ENCODE assay signal across 28 cellular contexts in the genomic region with DNA sequence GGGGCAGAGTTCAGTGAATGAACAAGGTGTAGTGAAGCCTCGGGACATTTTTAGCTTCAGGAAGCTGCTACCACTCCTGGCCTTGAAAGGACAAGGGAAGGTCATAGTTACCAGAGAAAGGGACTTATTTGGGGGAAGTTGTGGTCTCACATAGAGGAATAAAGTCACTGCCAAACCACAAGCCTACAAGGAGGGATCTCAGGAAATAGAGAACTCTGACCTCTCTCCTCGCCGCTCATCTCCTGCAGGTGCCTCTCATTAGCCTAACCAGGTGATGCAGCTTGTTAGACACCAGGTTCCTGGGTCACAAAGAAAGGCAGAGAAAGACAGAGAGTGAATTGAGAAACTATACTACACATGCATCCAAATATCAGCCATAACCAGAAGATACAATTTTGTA. TPM values are rescaled to one million over a fixed set of nuclear protein-coding genes. Genes with fewer than 3 reads are reported as not detected.
A peak's percentile ranks its signal among the peaks of the same experiment; 100 is the strongest.
DNase-seq lines count a peak whose midpoint lies in the region; ATAC-seq, FAIRE-seq and TF ChIP-seq lines count a peak whose summit lies in the region.
"Had no signal": no experiment of that assay in that cellular context is flagged by ENCODE, and none has a peak within 500 bp of the region (broad histone marks: within the 10 kb centered on the region; RNA-seq: fewer than 3 reads in every experiment).

No MANE protein-coding gene starts in this region.

- H3K4me3 ChIP-seq in K562, result no peak overlapping the region
- H3K4me3 ChIP-seq: adrenal gland, heart right ventricle, smooth muscle cell, testis, vagina had no signal

- no peaks in the 10 kb centered on the region for H3K9me3 ChIP-seq in K562 (replicated peaks; ENCODE audit: control insufficient read depth, insufficient read depth, low read depth, low read length)
- H3K9me3 ChIP-seq: adrenal gland, testis, vagina had no signal

- no peaks in the 10 kb centered on the region for H3K9me1 ChIP-seq in K562 (ENCODE audit: control insufficient read depth, insufficient read depth, low read length)

- H3K9ac ChIP-seq in K562 (ENCODE audit: insufficient read depth in 1 of 2, low read depth in 2 of 2, low read length in 2 of 2), result no peak overlapping the region

- no peak for TF ChIP-seq CTCF in K562 (IDR thresholded peaks at IDR 0.05 in 2 of 3, conservative IDR thresholded peaks at IDR 0.05 in 1 of 3; ENCODE audit: insufficient read depth in 2 of 3, low read depth in 1 of 3, low read length in 3 of 3)

- no peak for TF ChIP-seq EP300 in K562 (IDR thresholded peaks at IDR 0.05; ENCODE audit: low read length)

- no TSS peak for BruUV-seq in K562 (replicated peaks; lab: Mats Ljungman, UMichigan)

- no peak for FAIRE-seq in K562 (lab: Jason Lieb, UNC)
- FAIRE-seq: colon, GM12892 had no signal

- TF ChIP-seq RAD21 in K562 (CRISPR knock-in tag; conservative IDR thresholded peaks at IDR 0.05 in 1 of 2, IDR thresholded peaks at IDR 0.05 in 1 of 2), result no peak

- intact Hi-C loops in K562 (cut with micrococcal nuclease), result no loop called here

- TF ChIP-seq POLR2A in K562 (conservative IDR thresholded peaks at IDR 0.05), result no peak

- no peak for ATAC-seq in K562
- no peak for ATAC-seq in HG02973 (IDR thresholded peaks at IDR 0.05; ENCODE audit: unreplicated experiment)
- no peak for ATAC-seq in HG03521 (IDR thresholded peaks at IDR 0.05; ENCODE audit: unreplicated experiment)
- ATAC-seq in GM21576 (IDR thresholded peaks at IDR 0.05; ENCODE audit: unreplicated experiment), result no peak
- ATAC-seq: heart right ventricle; left ventricle myocardium superior; naive thymus-derived CD8-positive, alpha-beta T cell; stimulated activated effector memory CD8-positive, alpha-beta T cell treated with anti-CD3 and anti-CD28 coated beads, Interleukin-12 subunit alpha, Interleukin-12 subunit beta, amount 100 ng/mL, for 72 hours; WTC11 had no signal

- H2AFZ ChIP-seq in K562 (ENCODE audit: low read depth, low read length), result no peak overlapping the region

- in situ Hi-C loops in KBM-7 (cut with MboI; ENCODE audit: low pct_unique_long_range_greater_than_20kb, low sequenced_read_pairs) (no loop called here), K562 (cut with MboI) (no loop called here)

- DNase-seq in AML-193 (lab: John Stamatoyannopoulos, UW) (peak; percentile 63 to 85), KBM-7 (peak; percentile 69), NOMO-1 treated with dmso at 0.1 percent for 144 hours (lab: John Stamatoyannopoulos, UW; ENCODE audit: unreplicated experiment) (peak; percentile 55), K562 (ENCODE audit: extremely low read depth in 1 of 4, low spot score in 3 of 4) (no peak), occipital lobe (lab: John Stamatoyannopoulos, UW) (no peak)
- DNase-seq: activated CD4-positive, alpha-beta T cell treated with anti-CD3 and anti-CD28 coated beads, Interleukin-2, amount 50 U/mL, for 1 hour; activated naive CD4-positive, alpha-beta T cell treated with Interleukin-2 at 50 U/mL for 16 hours; adrenal gland; effector memory CD4-positive, alpha-beta T cell; erythroblast; H7; heart right ventricle; left ventricle myocardium superior; NCI-H1417; NCI-H524; stimulated activated CD4-positive, alpha-beta T cell treated with anti-CD3 and anti-CD28 coated beads, Interleukin-2, amount 100 ng/mL, for 48 hours; T1000; testis had no signal

- H3K79me2 ChIP-seq in K562 (ENCODE audit: control insufficient read depth, insufficient read depth, low read length), result no peaks in the 10 kb centered on the region

- CTCF ChIA-PET in K562 (lab: Yijun Ruan, JAX; ENCODE audit: low intra/inter-chr PET ratio), result no interaction called here

- no peaks in the 10 kb centered on the region for H4K20me1 ChIP-seq in K562 (replicated peaks; ENCODE audit: control insufficient read depth, insufficient read depth, low read length)

- no peaks in the 10 kb centered on the region for H3K36me3 ChIP-seq in K562 (ENCODE audit: control insufficient read depth, insufficient read depth, low read length)
- H3K36me3 ChIP-seq: adrenal gland, heart right ventricle, vagina had no signal

- POLR2A ChIA-PET in K562 (lab: Yijun Ruan, JAX), result no interaction called here

- H3K4me2 ChIP-seq in K562 (ENCODE audit: insufficient read depth, low read length), result no peak overlapping the region
- H3K4me2 ChIP-seq: smooth muscle cell had no signal

- H3K27ac ChIP-seq in K562 (ENCODE audit: extremely low read depth, low read depth, low read length), result no peak overlapping the region
- H3K27ac ChIP-seq: adrenal gland, heart right ventricle, testis, vagina had no signal

- H3K4me1 ChIP-seq in K562 (replicated peaks in 1 of 2; ENCODE audit: control insufficient read depth in 2 of 2, insufficient read depth in 2 of 2, low read length in 2 of 2), result no peaks in the 10 kb centered on the region; a peak in 1 of 5 replicates
- H3K4me1 ChIP-seq: testis, vagina had no signal

- 0% methylated on average over 3 of the region's 3 CpGs for WGBS in K562 (ENCODE audit: insufficient coverage, low coverage, missing lambda C conversion rate)

- peaks cover 19 to 36% of the 10 kb centered on the region in 2 experiments for H3K27me3 ChIP-seq in K562 (ENCODE audit: control insufficient read depth in 2 of 2, insufficient read depth in 2 of 2, low read length in 2 of 2)
- H3K27me3 ChIP-seq: vagina had no signal

TF ChIP-seq in K562, 482 proteins besides CTCF, POLR2A, EP300 and RAD21:
- TF ChIP-seq ZNF695 (CRISPR knock-in tag; IDR thresholded peaks at IDR 0.05) (no peak), ESRRA (IDR thresholded peaks at IDR 0.05; ENCODE audit: borderline replicate concordance, low read depth) (peak; percentile 23; the same call in 1 of the 2 replicates)

RNA-seq across cellular contexts. Expression of gene TOLLIP, which starts 14.3 kb away (rescaled TPM):
- 28.7 and 53.4 TPM in 2 replicates for total RNA-seq in K562 (2011; cell fraction: chromatin; rRNA removed; ENCODE audit: low replicate concordance)
- 24.0 and 26.7 TPM in 2 replicates for total RNA-seq in K562 (2011; cell fraction: nucleolus; rRNA removed)
- 23.5 and 24.4 TPM in 2 replicates for total RNA-seq in K562 (2011; cell fraction: nucleoplasm; rRNA removed)
- total RNA-seq in K562 (2014; rRNA removed) (16.0 and 23.0 TPM in 2 replicates), K562 (2014; rRNA removed; fragmentation: Illumina TruSeq; extraction: Trizol) (1.9 and 2.3 TPM in 2 replicates), K562 (2015; rRNA removed; fragmentation: Illumina TruSeq; extraction: Trizol) (6.9 and 7.1 TPM in 2 replicates), K562 (2021) (22.8 and 25.4 TPM in 2 replicates), occipital lobe (17.8 TPM)
- polyA plus RNA-seq in K562 (2011; rRNA removed) (13.5 and 16.4 TPM in 2 replicates), K562 (2014; fragmentation: Illumina TruSeq; extraction: Trizol) (4.9 and 13.1 TPM in 2 replicates), K562 (2014; fragmentation: Nextera tagmentation; extraction: Ambion mirVana) (under 1 TPM; 0.23 to 0.41 TPM), K562 (2014; rRNA removed) (13.3 and 15.4 TPM in 2 replicates)
- 15.0 and 35.2 TPM in 2 replicates for polyA plus RNA-seq in K562 (2011; cell fraction: cytosol; rRNA removed)
- polyA plus RNA-seq in K562 (2011; cell fraction: nucleus; rRNA removed), result 21.5 and 35.3 TPM in 2 replicates
- polyA plus RNA-seq in K562 (2012), result 20.3 and 28.2 TPM in 2 replicates
- polyA minus RNA-seq in K562 (2011; rRNA and poly(A)+ RNA removed), result 6.0 and 11.6 TPM in 2 replicates
- polyA minus RNA-seq in K562 (2011; cell fraction: cytosol; rRNA and poly(A)+ RNA removed), result 10.5 and 28.4 TPM in 2 replicates
- polyA minus RNA-seq in K562 (2011; cell fraction: nucleus; rRNA and poly(A)+ RNA removed), result 9.6 and 13.5 TPM in 2 replicates

Comparison
In these comparisons a context has a peak if more than half of its experiments do, and no peak if none do; other contexts are left out.
1. DNase-seq: peak in AML-193 (2 of 2), KBM-7 (single experiment) and NOMO-1 treated with dmso at 0.1 percent for 144 hours (single experiment); none in K562 (0 of 4) and occipital lobe (single experiment).